Comparison of ENCODE assay signal across 8 cellular contexts in genomic region chrX:150899191-150899757, GRCh38. TPM values are rescaled to one million over a fixed set of nuclear protein-coding genes. Genes with fewer than 3 reads are reported as not detected.
DNase-seq lines count a peak whose midpoint lies in the region; ATAC-seq and TF ChIP-seq lines count a peak whose summit lies in the region.

No MANE protein-coding gene starts in this region.

- intact Hi-C loops in heart left ventricle (cut with DNase I), result loop anchor here in 1 of 10 donors (5.0 kb wide), 2 partner anchors 127 to 183 kb away; no protein-coding TSS in a partner anchor

- H3K27me3 ChIP-seq in heart left ventricle, result no peaks in the 10 kb centered on the region
- H3K27me3 ChIP-seq in parathyroid adenoma (ENCODE audit: control insufficient read depth, insufficient read depth, low read length), result no peaks in the 10 kb centered on the region

- peaks cover 5% of the 10 kb centered on the region for H3K4me1 Mint-ChIP-seq in activated naive CD8-positive, alpha-beta T cell treated with anti-CD3 and anti-CD28 coated beads for 36 hours

- no peaks in the 10 kb centered on the region for H3K9me3 ChIP-seq in heart left ventricle
- H3K9me3 ChIP-seq in parathyroid adenoma (ENCODE audit: control insufficient read depth, low read length), result no peaks in the 10 kb centered on the region

- peak overlapping the region; percentile 11 to 91 (median 66) for H3K4me3 ChIP-seq in heart left ventricle
- peak overlapping the region; percentile 75 for H3K4me3 ChIP-seq in parathyroid adenoma (ENCODE audit: low read depth, low read length)

- H3K79me2 ChIP-seq in parathyroid adenoma, result peaks cover 13% of the 10 kb centered on the region

- ATAC-seq in GM19455 (IDR thresholded peaks at IDR 0.05; ENCODE audit: unreplicated experiment) (peak; percentile 49), heart left ventricle (peak; percentile 38 to 66 (median 44))

- H3K4me2 ChIP-seq in parathyroid adenoma (ENCODE audit: low read length), result peak overlapping the region; percentile 94

- peaks cover 5% of the 10 kb centered on the region for H3K36me3 Mint-ChIP-seq in activated naive CD8-positive, alpha-beta T cell treated with anti-CD3 and anti-CD28 coated beads for 36 hours

- H2AFZ ChIP-seq in parathyroid adenoma, result peak overlapping the region; percentile 83

- H3K36me3 ChIP-seq in heart left ventricle (no peaks in the 10 kb centered on the region), parathyroid adenoma (ENCODE audit: control insufficient read depth, insufficient read depth, low read length) (no peaks in the 10 kb centered on the region)

- TF ChIP-seq POLR2A in heart left ventricle (IDR thresholded peaks at IDR 0.05), result no peak

- H3K27ac Mint-ChIP-seq in activated naive CD8-positive, alpha-beta T cell treated with anti-CD3 and anti-CD28 coated beads for 36 hours, result peak overlapping the region; percentile 55

- no peaks in the 10 kb centered on the region for H3K9me3 Mint-ChIP-seq in activated naive CD8-positive, alpha-beta T cell treated with anti-CD3 and anti-CD28 coated beads for 36 hours

- no peak overlapping the region for H3K9ac ChIP-seq in parathyroid adenoma

- peak overlapping the region; percentile 84 for H3K27ac ChIP-seq in C4-2B
- H3K27ac ChIP-seq in heart left ventricle, result peak overlapping the region; percentile 16 to 84 (median 78)
- H3K27ac ChIP-seq in parathyroid adenoma, result peak overlapping the region; percentile 95

- H3K4me3 Mint-ChIP-seq in activated naive CD8-positive, alpha-beta T cell treated with anti-CD3 and anti-CD28 coated beads for 36 hours, result peak overlapping the region; percentile 75

- no peaks in the 10 kb centered on the region for H3K27me3 Mint-ChIP-seq in activated naive CD8-positive, alpha-beta T cell treated with anti-CD3 and anti-CD28 coated beads for 36 hours

- WGBS in heart left ventricle, 4 donors, result 1 to 45% (median 18%) methylated on average over 38 to 42 of the region's 42 CpGs

- TF ChIP-seq CTCF in C4-2B (conservative IDR thresholded peaks at IDR 0.05), result no peak
- no peak for TF ChIP-seq CTCF in heart left ventricle (IDR thresholded peaks at IDR 0.05)
- no peak for TF ChIP-seq CTCF in parathyroid adenoma (IDR thresholded peaks at IDR 0.05)

- DNase-seq in HK-2 (ENCODE audit: unreplicated experiment) (peak; percentile 11), SHP77 treated with DMSO at 0.1 percent for 48 hours (lab: John Stamatoyannopoulos, UW) (peak; percentile 3), heart left ventricle (peak; percentile 16 to 71 (median 39)), dedifferentiated amniotic fluid mesenchymal stem cell (ENCODE audit: extremely low spot score) (no peak)
- peak; percentile 26 for DNase-seq in activated naive CD8-positive, alpha-beta T cell treated with anti-CD3 and anti-CD28 coated beads for 36 hours

- H3K4me1 ChIP-seq in heart left ventricle (peaks cover 0 to 12% (median 0%) of the 10 kb centered on the region in 12 donors), parathyroid adenoma (no peaks in the 10 kb centered on the region)

RNA-seq across cellular contexts. Expression of gene CD99L2, which starts 0.8 kb away (rescaled TPM):
- 1 to 10 TPM; 8.0 to 9.1 TPM for total RNA-seq in activated naive CD8-positive, alpha-beta T cell treated with anti-CD3 and anti-CD28 coated beads for 36 hours
- 100 to 1,000 TPM in 3 of 9 donors, 10 to 100 TPM in 6; 70.8 to 115 (median 94.6) TPM for total RNA-seq in heart left ventricle
- polyA plus RNA-seq in heart left ventricle, result 10 to 100 TPM; 51.9 to 72.9 TPM

Comparison
In these comparisons a context has a peak if more than half of its experiments do, and no peak if none do; other contexts are left out.
1. RNA of gene CD99L2, which starts 0.8 kb away (total RNA-seq): 70.8 to 115 TPM in heart left ventricle; 8.0 to 9.1 TPM in activated naive CD8-positive, alpha-beta T cell treated with anti-CD3 and anti-CD28 coated beads for 36 hours; every median in the first group is over 4 times any median in the second.
2. Peak in every context shown above with its lines, with median percentiles within 50 percentile points of each other: H3K27ac ChIP-seq.